Comparison of ENCODE assay signal across 17 cellular contexts in genomic region chr19:48717059-48717395, GRCh38. TPM values are rescaled to one million over a fixed set of nuclear protein-coding genes. Genes with fewer than 3 reads are reported as not detected.
DNase-seq lines count a peak whose midpoint lies in the region; ATAC-seq, FAIRE-seq and TF ChIP-seq lines count a peak whose summit lies in the region.
"Had no signal": no experiment of that assay in that cellular context is flagged by ENCODE, and none has a peak within 500 bp of the region (broad histone marks: within the 10 kb centered on the region; RNA-seq: fewer than 3 reads in every experiment).

No MANE protein-coding gene starts in this region.

- peak overlapping the region; percentile 55; the same call in 1 of the 2 replicates for H3K18ac ChIP-seq in H1 (ENCODE audit: extremely low read depth, low read length)

- peaks cover 21% of the 10 kb centered on the region; the same call in 1 of the 2 replicates for H3K23me2 ChIP-seq in H1 (ENCODE audit: low read depth, low read length)

- no peak overlapping the region for H2BK15ac ChIP-seq in H1 (ENCODE audit: low read length)

- DNase-seq in right atrium auricular region (ENCODE audit: low spot score) (no peak), cardiac septum (ENCODE audit: low spot score) (no peak), H1 (ENCODE audit: low read depth in 1 of 2, low spot score in 2 of 2) (no peak), neural progenitor cell (ENCODE audit: low spot score) (no peak), uterus (no peak), A172 (ENCODE audit: low spot score) (no peak)
- DNase-seq: activated CD4-positive, alpha-beta T cell treated with anti-CD3 and anti-CD28 coated beads for 4 hours; activated naive CD8-positive, alpha-beta T cell treated with anti-CD3 and anti-CD28 coated beads, Interleukin-2, amount 10 ng/mL, durations not matched to agents 7 days and 5 days; NCI-H2029 treated with DMSO at 0.1 percent for 48 hours; PC-9; stimulated activated CD8-positive, alpha-beta memory T cell treated with anti-CD3 and anti-CD28 coated beads, Interleukin-4, amount 100 ng/mL, for 48 hours had no signal

- TF ChIP-seq EP300 in H1 (IDR thresholded peaks at IDR 0.05; ENCODE audit: borderline replicate concordance in 1 of 2, low read depth in 2 of 2, low read length in 2 of 2) = no peak

- intact Hi-C loops in cardiac septum (cut with DNase I) (no loop called here), uterus (cut with DNase I; ENCODE audit: low total_unique reads) (no loop called here)

- H2AK5ac ChIP-seq in H1 (ENCODE audit: low read depth, low read length) = no peak overlapping the region; the same call in 1 of the 2 replicates

- H3K4ac ChIP-seq in H1 (replicated peaks; ENCODE audit: insufficient read length, low read depth, low read length) = no peak overlapping the region

- CTCF ChIA-PET in H1 (lab: Charles Lee; ENCODE audit: partially characterized antibody) = interaction anchor here (0.6 to 8.2 kb wide), 7 partner anchors 8 to 590 kb away, joined by 3 to 53 read pairs (median 8); partner anchors contain the start of genes FUT2 and HSD17B14

- H2BK20ac ChIP-seq in H1 (ENCODE audit: low read length) = no peak overlapping the region

- H3K56ac ChIP-seq in H1 (replicated peaks; ENCODE audit: insufficient read length, low read depth, low read length) = no peak overlapping the region

- H3K4me1 ChIP-seq in right atrium auricular region = peaks cover 0 to 67% of the 10 kb centered on the region in 2 donors
- peaks cover 0 to 31% (median 14%) of the 10 kb centered on the region in 4 experiments; a peak in 6 of 7 replicates for H3K4me1 ChIP-seq in H1 (replicated peaks in 1 of 4; ENCODE audit: control insufficient read depth in 3 of 4, insufficient read depth in 4 of 4, low read length in 3 of 4)
- H3K4me1 ChIP-seq in neural progenitor cell = peaks cover 18% of the 10 kb centered on the region
- H3K4me1 ChIP-seq in uterus = peaks cover 0 to 11% of the 10 kb centered on the region in 2 donors

- H3K27ac Mint-ChIP-seq in neural progenitor cell = peak overlapping the region; percentile 14
- H3K27ac Mint-ChIP-seq: activated naive CD8-positive, alpha-beta T cell treated with anti-CD3 and anti-CD28 coated beads, Interleukin-2, amount 10 ng/mL, durations not matched to agents 7 days and 5 days had no signal

- no peak overlapping the region for H2BK5ac ChIP-seq in H1 (ENCODE audit: low read depth, low read length)

- H3K23ac ChIP-seq in H1 (ENCODE audit: insufficient read length) = no peak overlapping the region

- TF ChIP-seq POLR2A in H1 (IDR thresholded peaks at IDR 0.05; ENCODE audit: control extremely low read depth in 1 of 2, low read depth in 2 of 2, low read length in 2 of 2) (no peak), uterus (IDR thresholded peaks at IDR 0.05) (no peak)

- TF ChIP-seq RAD21 in H1 (IDR thresholded peaks at IDR 0.05 in 1 of 2, conservative IDR thresholded peaks at IDR 0.05 in 1 of 2; ENCODE audit: low read depth in 2 of 2, low read length in 2 of 2) = no peak

- no peak for FAIRE-seq in H1 (lab: Jason Lieb, UNC)
- FAIRE-seq: frontal cortex had no signal

- H3K4me3 ChIP-seq in right atrium auricular region (peak overlapping the region; percentile 8 to 55), H1 (ENCODE audit: extremely low read depth in 1 of 4, insufficient read depth in 2 of 4, low read depth in 3 of 4, low read length in 4 of 4) (peak overlapping the region in 3 of 4 experiments; percentile 4 to 48 (median 27); a peak in 4 of 8 replicates), neural progenitor cell (no peak overlapping the region), uterus (peak overlapping the region; percentile 39 to 40)
- H3K4me3 ChIP-seq: HAP-1, PC-9 had no signal

- no peaks in the 10 kb centered on the region for H3K79me2 ChIP-seq in H1 (ENCODE audit: control insufficient read depth in 1 of 2, insufficient read depth in 2 of 2, low read length in 2 of 2)
- no peaks in the 10 kb centered on the region for H3K79me2 ChIP-seq in neural progenitor cell (ENCODE audit: low read depth)

- no peak overlapping the region for H4K91ac ChIP-seq in H1 (replicated peaks; ENCODE audit: insufficient read length, low read length)

- no peak for TF ChIP-seq CTCF in right atrium auricular region (IDR thresholded peaks at IDR 0.05)
- no peak for TF ChIP-seq CTCF in H1 (IDR thresholded peaks at IDR 0.05; ENCODE audit: control extremely low read depth in 1 of 3, insufficient read depth in 1 of 3, low read depth in 1 of 3, low read length in 3 of 3)
- TF ChIP-seq CTCF in neural progenitor cell (IDR thresholded peaks at IDR 0.05) = no peak
- no peak for TF ChIP-seq CTCF in uterus (IDR thresholded peaks at IDR 0.05)

- ATAC-seq in HG02970 (IDR thresholded peaks at IDR 0.05; ENCODE audit: low FRiP score, unreplicated experiment) (no peak), HG03457 (IDR thresholded peaks at IDR 0.05; ENCODE audit: unreplicated experiment) (no peak)

- 0 out of 2 replicates have a peak overlapping the region, but pooled peaks have one; percentile 14 for H2AFZ ChIP-seq in H1 (ENCODE audit: low read length)
- H2AFZ ChIP-seq in neural progenitor cell (replicated peaks) = peak overlapping the region; percentile 36
- H2AFZ ChIP-seq: PC-9 had no signal

- no peaks in the 10 kb centered on the region for H3K36me3 Mint-ChIP-seq in neural progenitor cell
- H3K36me3 Mint-ChIP-seq: CD14-positive monocyte had no signal

- no peak overlapping the region for H4K8ac ChIP-seq in H1 (ENCODE audit: extremely low read depth, insufficient read depth, low read length)

- peaks cover 63% of the 10 kb centered on the region for H3K4me1 Mint-ChIP-seq in neural progenitor cell

- H3K14ac ChIP-seq in H1 (ENCODE audit: insufficient read length) = no peak overlapping the region

- H3K9ac ChIP-seq in H1 (replicated peaks in 1 of 4; ENCODE audit: extremely low read depth in 1 of 4, low read depth in 3 of 4, low read length in 3 of 4) = peak overlapping the region in 1 of 4 experiments; percentile 7; a peak in 1 of 7 replicates
- H3K9ac ChIP-seq in neural progenitor cell = no peak overlapping the region

- no peaks in the 10 kb centered on the region for H3K9me3 Mint-ChIP-seq in neural progenitor cell
- H3K9me3 Mint-ChIP-seq: activated naive CD8-positive, alpha-beta T cell treated with anti-CD3 and anti-CD28 coated beads, Interleukin-2, amount 10 ng/mL, durations not matched to agents 7 days and 5 days had no signal

- H4K5ac ChIP-seq in H1 (ENCODE audit: insufficient read length, low read depth, low read length) = peak overlapping the region; percentile 44

- H2BK12ac ChIP-seq in H1 (ENCODE audit: low read depth, low read length) = no peak overlapping the region

- WGBS in H1 (ENCODE audit: extremely low coverage in 1 of 2, insufficient coverage in 1 of 2, insufficient read length in 1 of 2, insufficient replicate concordance in 2 of 2, low coverage in 1 of 2, low lambda C conversion rate in 2 of 2, missing lambda C conversion rate in 1 of 2), 2 experiments = 46% methylated on average over 5 of the region's 5 CpGs; no CpG with 5 or more reads in 1 of the 2 experiments

- no peaks in the 10 kb centered on the region for H4K20me1 ChIP-seq in H1 (replicated peaks in 1 of 2; ENCODE audit: control insufficient read depth in 1 of 2, insufficient read depth in 2 of 2, low read length in 2 of 2)
- H4K20me1 ChIP-seq in neural progenitor cell (ENCODE audit: low read depth) = no peaks in the 10 kb centered on the region

- no peak overlapping the region for H2BK120ac ChIP-seq in H1 (replicated peaks; ENCODE audit: low read depth, low read length)

- H3K27me3 Mint-ChIP-seq in neural progenitor cell (ENCODE audit: insufficient read depth, low read depth) = peaks cover 8% of the 10 kb centered on the region

- H3K9me3 ChIP-seq in right atrium auricular region = no peaks in the 10 kb centered on the region
- H3K9me3 ChIP-seq in H1 (ENCODE audit: insufficient read depth in 2 of 2, low read depth in 1 of 2, low read length in 1 of 2) = no peaks in the 10 kb centered on the region
- H3K9me3 ChIP-seq in neural progenitor cell (ENCODE audit: low read depth) = no peaks in the 10 kb centered on the region
- no peaks in the 10 kb centered on the region for H3K9me3 ChIP-seq in uterus
- H3K9me3 ChIP-seq: HAP-1 had no signal

- peak overlapping the region; percentile 69 for H3K4me3 Mint-ChIP-seq in neural progenitor cell
- H3K4me3 Mint-ChIP-seq: activated naive CD8-positive, alpha-beta T cell treated with anti-CD3 and anti-CD28 coated beads, Interleukin-2, amount 10 ng/mL, durations not matched to agents 7 days and 5 days had no signal

- POLR2A ChIA-PET in H1 (lab: Charles Lee; ENCODE audit: partially characterized antibody) = interaction anchor here (0.7 to 7.7 kb wide), 5 partner anchors 10 to 61 kb away, joined by 3 to 59 read pairs (median 8); partner anchors contain the start of gene FUT2

- no peaks in the 10 kb centered on the region for H3K79me1 ChIP-seq in H1 (ENCODE audit: low read depth, low read length)

- H3K27me3 ChIP-seq in right atrium auricular region (no peaks in the 10 kb centered on the region), H1 (replicated peaks in 1 of 4; ENCODE audit: control insufficient read depth in 3 of 4, extremely low read depth in 1 of 4, insufficient read depth in 3 of 4, low read length in 3 of 4) (no peaks in the 10 kb centered on the region), neural progenitor cell (no peaks in the 10 kb centered on the region), uterus (no peaks in the 10 kb centered on the region)

- H3F3A ChIP-seq in neural progenitor cell (ENCODE audit: low read depth) = peaks cover 38% of the 10 kb centered on the region

- no peaks in the 10 kb centered on the region for H3K36me3 ChIP-seq in right atrium auricular region
- H3K36me3 ChIP-seq in H1 (ENCODE audit: control insufficient read depth in 2 of 4, insufficient read depth in 4 of 4, low read length in 3 of 4) = no peaks in the 10 kb centered on the region
- no peaks in the 10 kb centered on the region for H3K36me3 ChIP-seq in neural progenitor cell
- no peaks in the 10 kb centered on the region for H3K36me3 ChIP-seq in uterus
- H3K36me3 ChIP-seq: HAP-1 had no signal

- peak overlapping the region; percentile 86 to 91 for H3K27ac ChIP-seq in right atrium auricular region
- no peak overlapping the region for H3K27ac ChIP-seq in H1 (ENCODE audit: low read depth, low read length)
- no peak overlapping the region for H3K27ac ChIP-seq in neural progenitor cell
- H3K27ac ChIP-seq in uterus = peak overlapping the region; percentile 83 to 92
- H3K27ac ChIP-seq: HL-60, PC-9 had no signal

- H3K4me2 ChIP-seq in H1 (ENCODE audit: insufficient read depth in 1 of 2, low read depth in 2 of 2, low read length in 2 of 2) (peak overlapping the region; percentile 52 to 78), neural progenitor cell (peak overlapping the region; percentile 61)
- H3K4me2 ChIP-seq: PC-9 had no signal

RNA-seq across cellular contexts. Expression of gene MAMSTR, which starts 2.5 kb away (rescaled TPM):
- total RNA-seq in right atrium auricular region = 1 to 10 TPM in 1 of 2 donors, under 1 TPM in 1; 0.70 to 2.4 TPM
- 3.2 TPM for total RNA-seq in cardiac septum
- 2.0 and 2.9 TPM in 2 replicates for total RNA-seq in H1 (2021; fragmentation: NEBNext Ultra II Directional; extraction: Animal tissue kit (Norgen Biotek cat#: 25700))
- 2.3 and 2.5 TPM in 2 replicates for polyA plus RNA-seq in H1 (2011; rRNA removed)
- polyA plus RNA-seq in H1 (2011; cell fraction: cytosol; rRNA removed) = 1.1 TPM
- polyA plus RNA-seq in H1 (2011; cell fraction: nucleus; rRNA removed) = 2.5 TPM
- polyA plus RNA-seq in H1 (2012, experiment 1 of 2) = 1.6 to 2.7 TPM (median 1.8 TPM) in 4 replicates
- polyA plus RNA-seq in H1 (2012, experiment 2 of 2) = 3.3 TPM
- polyA plus RNA-seq in H1 (2013, experiment 1 of 2) = 1.8 TPM
- polyA plus RNA-seq in H1 (2013, experiment 2 of 2) = 2.0 TPM
- 1.1 and 1.4 TPM in 2 replicates for polyA minus RNA-seq in H1 (2011; rRNA and poly(A)+ RNA removed)
- 2.7 TPM for polyA minus RNA-seq in H1 (2011; cell fraction: cytosol; rRNA and poly(A)+ RNA removed)
- 2.6 TPM for polyA minus RNA-seq in H1 (2011; cell fraction: nucleus; rRNA and poly(A)+ RNA removed)
- 1.2 and 1.4 TPM in 2 replicates for total RNA-seq in neural progenitor cell (ENCODE audit: low replicate concordance)
- total RNA-seq in uterus = 10 to 100 TPM in 1 of 4 donors, 1 to 10 TPM in 1, under 1 TPM in 1, not detected in 1; 0.26 to 24.2 (median 3.0) TPM
- 0.93 and 1.1 TPM in 2 replicates for total RNA-seq in A172 (2014; rRNA removed; shearing (Covaris generic))
- polyA plus RNA-seq: CD14-positive monocyte had no signal

RNA-seq across cellular contexts. Expression of gene FUT2, which starts 21.3 kb away (rescaled TPM):
- total RNA-seq in right atrium auricular region (not detected), cardiac septum (not detected), neural progenitor cell (ENCODE audit: low replicate concordance) (0.09 and 1.7 TPM in 2 replicates), uterus (1 to 10 TPM in 1 of 4 donors, not detected in 3; 1.0 TPM)
- total RNA-seq in H1 (2021; fragmentation: NEBNext Ultra II Directional; extraction: Animal tissue kit (Norgen Biotek cat#: 25700)) = 5.0 and 7.0 TPM in 2 replicates
- polyA plus RNA-seq in H1 (2011; rRNA removed) = 5.6 and 8.2 TPM in 2 replicates
- 4.1 TPM for polyA plus RNA-seq in H1 (2011; cell fraction: cytosol; rRNA removed)
- polyA plus RNA-seq in H1 (2011; cell fraction: nucleus; rRNA removed) = 6.7 TPM
- polyA plus RNA-seq in H1 (2012, experiment 1 of 2) = 4.2 to 7.5 TPM (median 7.2 TPM) in 4 replicates
- polyA plus RNA-seq in H1 (2012, experiment 2 of 2) = 14.2 TPM
- 4.8 TPM for polyA plus RNA-seq in H1 (2013, experiment 1 of 2)
- 5.3 TPM for polyA plus RNA-seq in H1 (2013, experiment 2 of 2)
- 9.7 and 10.8 TPM in 2 replicates for polyA minus RNA-seq in H1 (2011; rRNA and poly(A)+ RNA removed)
- 3.7 TPM for polyA minus RNA-seq in H1 (2011; cell fraction: cytosol; rRNA and poly(A)+ RNA removed)
- polyA minus RNA-seq in H1 (2011; cell fraction: nucleus; rRNA and poly(A)+ RNA removed) = 10.6 TPM
- total RNA-seq in A172 (2014; rRNA removed; shearing (Covaris generic)) = not detected in 2 replicates
- total RNA-seq: activated naive CD8-positive, alpha-beta T cell treated with anti-CD3 and anti-CD28 coated beads, Interleukin-2, amount 10 ng/mL, durations not matched to agents 7 days and 5 days had no signal
- polyA plus RNA-seq: CD14-positive monocyte had no signal

RNA-seq across cellular contexts. Expression of gene RASIP1, which starts 23.4 kb away (rescaled TPM):
- total RNA-seq in right atrium auricular region (10 to 100 TPM; 13.6 to 22.9 TPM), cardiac septum (13.6 TPM), neural progenitor cell (ENCODE audit: low replicate concordance) (0.86 and 3.2 TPM in 2 replicates), uterus (100 to 1,000 TPM in 1 of 4 donors, 10 to 100 TPM in 2, 1 to 10 TPM in 1; 5.9 to 105 (median 31.9) TPM)
- 8.7 and 9.3 TPM in 2 replicates for total RNA-seq in H1 (2021; fragmentation: NEBNext Ultra II Directional; extraction: Animal tissue kit (Norgen Biotek cat#: 25700))
- polyA plus RNA-seq in H1 (2011; rRNA removed) = 11.4 and 16.4 TPM in 2 replicates
- 9.0 TPM for polyA plus RNA-seq in H1 (2011; cell fraction: cytosol; rRNA removed)
- 17.4 TPM for polyA plus RNA-seq in H1 (2011; cell fraction: nucleus; rRNA removed)
- polyA plus RNA-seq in H1 (2012, experiment 1 of 2) = 4.5 to 8.8 TPM (median 8.1 TPM) in 4 replicates
- polyA plus RNA-seq in H1 (2012, experiment 2 of 2) = 8.5 TPM
- polyA plus RNA-seq in H1 (2013, experiment 1 of 2) = 6.0 TPM
- polyA plus RNA-seq in H1 (2013, experiment 2 of 2) = 6.0 TPM
- 3.3 and 5.7 TPM in 2 replicates for polyA minus RNA-seq in H1 (2011; rRNA and poly(A)+ RNA removed)
- 5.8 TPM for polyA minus RNA-seq in H1 (2011; cell fraction: cytosol; rRNA and poly(A)+ RNA removed)
- 7.2 TPM for polyA minus RNA-seq in H1 (2011; cell fraction: nucleus; rRNA and poly(A)+ RNA removed)
- total RNA-seq in A172 (2014; rRNA removed; shearing (Covaris generic)) = 0.07 and 0.12 TPM in 2 replicates
- total RNA-seq: activated naive CD8-positive, alpha-beta T cell treated with anti-CD3 and anti-CD28 coated beads, Interleukin-2, amount 10 ng/mL, durations not matched to agents 7 days and 5 days had no signal
- polyA plus RNA-seq: CD14-positive monocyte had no signal

RNA-seq across cellular contexts. Expression of gene IZUMO1, which starts 29.7 kb away (rescaled TPM):
- total RNA-seq in right atrium auricular region (not detected), cardiac septum (0.83 TPM), neural progenitor cell (ENCODE audit: low replicate concordance) (0.19 and 0.40 TPM in 2 replicates), uterus (1 to 10 TPM in 1 of 4 donors, under 1 TPM in 1, not detected in 2; under 0.01 to 2.3 TPM)
- 1.7 and 1.8 TPM in 2 replicates for total RNA-seq in H1 (2021; fragmentation: NEBNext Ultra II Directional; extraction: Animal tissue kit (Norgen Biotek cat#: 25700))
- polyA plus RNA-seq in H1 (2011; rRNA removed) = 0.33 and 0.46 TPM in 2 replicates
- polyA plus RNA-seq in H1 (2011; cell fraction: cytosol; rRNA removed) = 1.2 TPM
- 4.8 TPM for polyA plus RNA-seq in H1 (2011; cell fraction: nucleus; rRNA removed)
- 0.73 to 1.3 TPM (median 1.0 TPM) in 4 replicates for polyA plus RNA-seq in H1 (2012, experiment 1 of 2)
- 0.26 TPM for polyA plus RNA-seq in H1 (2012, experiment 2 of 2)
- 0.73 TPM for polyA plus RNA-seq in H1 (2013, experiment 1 of 2)
- 0.35 TPM for polyA plus RNA-seq in H1 (2013, experiment 2 of 2)
- polyA minus RNA-seq in H1 (2011; rRNA and poly(A)+ RNA removed) = 0.56 and 1.0 TPM in 2 replicates
- polyA minus RNA-seq in H1 (2011; cell fraction: cytosol; rRNA and poly(A)+ RNA removed) = 0.51 TPM
- 4.8 TPM for polyA minus RNA-seq in H1 (2011; cell fraction: nucleus; rRNA and poly(A)+ RNA removed)
- not detected in 2 replicates for total RNA-seq in A172 (2014; rRNA removed; shearing (Covaris generic))
- total RNA-seq: activated naive CD8-positive, alpha-beta T cell treated with anti-CD3 and anti-CD28 coated beads, Interleukin-2, amount 10 ng/mL, durations not matched to agents 7 days and 5 days; frontal cortex had no signal
- polyA plus RNA-seq: CD14-positive monocyte had no signal

RNA-seq across cellular contexts. Expression of gene FUT1, which starts 35.4 kb away (rescaled TPM):
- total RNA-seq in right atrium auricular region (1 to 10 TPM; 3.1 to 3.3 TPM), cardiac septum (1.6 TPM), neural progenitor cell (ENCODE audit: low replicate concordance) (2.9 and 5.1 TPM in 2 replicates), uterus (10 to 100 TPM in 1 of 4 donors, 1 to 10 TPM in 3; 1.5 to 17.7 (median 4.4) TPM)
- total RNA-seq in H1 (2021; fragmentation: NEBNext Ultra II Directional; extraction: Animal tissue kit (Norgen Biotek cat#: 25700)) = 12.2 and 12.9 TPM in 2 replicates
- polyA plus RNA-seq in H1 (2011; rRNA removed) = 7.4 and 12.4 TPM in 2 replicates
- polyA plus RNA-seq in H1 (2011; cell fraction: cytosol; rRNA removed) = 10.5 TPM
- polyA plus RNA-seq in H1 (2011; cell fraction: nucleus; rRNA removed) = 13.8 TPM
- polyA plus RNA-seq in H1 (2012, experiment 1 of 2) = 6.4 to 7.6 TPM (median 7.4 TPM) in 4 replicates
- polyA plus RNA-seq in H1 (2012, experiment 2 of 2) = 6.4 TPM
- polyA plus RNA-seq in H1 (2013, experiment 1 of 2) = 8.6 TPM
- polyA plus RNA-seq in H1 (2013, experiment 2 of 2) = 9.4 TPM
- 10.9 and 15.3 TPM in 2 replicates for polyA minus RNA-seq in H1 (2011; rRNA and poly(A)+ RNA removed)
- polyA minus RNA-seq in H1 (2011; cell fraction: cytosol; rRNA and poly(A)+ RNA removed) = 13.0 TPM
- 12.6 TPM for polyA minus RNA-seq in H1 (2011; cell fraction: nucleus; rRNA and poly(A)+ RNA removed)
- total RNA-seq in A172 (2014; rRNA removed; shearing (Covaris generic)) = 0.81 and 0.98 TPM in 2 replicates
- polyA plus RNA-seq: CD14-positive monocyte had no signal

Comparison
In these comparisons a context has a peak if more than half of its experiments do, and no peak if none do; other contexts are left out.
1. H3K27ac ChIP-seq: peak in right atrium auricular region (2 of 2) and uterus (2 of 2); none in H1 (single experiment) and neural progenitor cell (single experiment).